In genomic region chr13:59176775-59177174, GRCh38 we compare ENCODE assay signal across 14 cellular contexts.
A peak's percentile ranks its signal among the peaks of the same experiment; 100 is the strongest.
DNase-seq lines count a peak whose midpoint lies in the region; TF ChIP-seq lines count a peak whose summit lies in the region.
"Had no signal": no experiment of that assay in that cellular context is flagged by ENCODE, and none has a peak within 500 bp of the region (broad histone marks: within the 10 kb centered on the region; RNA-seq: fewer than 3 reads in every experiment).

No MANE protein-coding gene starts in this region.

- no peaks in the 10 kb centered on the region for H3K23me2 ChIP-seq in H9 (ENCODE audit: insufficient read length, low read depth, low read length, poor library complexity, severe bottlenecking)

- H2BK15ac ChIP-seq in H9 (ENCODE audit: low read depth, low read length) (no peak overlapping the region; the same call in 1 of the 2 replicates), mesendoderm (replicated peaks; ENCODE audit: low read depth) (no peak overlapping the region)

- no peak overlapping the region; a peak in 3 of 7 replicates for H3K27ac Mint-ChIP-seq in H9
- H3K27ac Mint-ChIP-seq in activated T-helper 1 cell treated with anti-CD3 and anti-CD28 coated beads, Interleukin-12 subunit alpha, Interleukin-12 subunit beta, Interleukin-2, Interleukin-4 antibody, amounts not matched to agents 30 ng/mL and 10 ng/mL and 1 ng/mL, durations not matched to agents 14 hours and 24 hours and 36 hours, result no peak overlapping the region
- H3K27ac Mint-ChIP-seq: activated naive CD8-positive, alpha-beta T cell; memory B cell; T-helper 1 cell treated with Interleukin-12 subunit alpha and Interleukin-12 subunit beta and Interleukin-4 antibody, amounts not matched to agents 30 μg/mL and 1 μg/mL, for 36 hours had no signal

- H2BK12ac ChIP-seq in H9 (ENCODE audit: insufficient read length, low read depth, low read length), result no peak overlapping the region

- peaks cover 5 to 10% of the 10 kb centered on the region in 2 experiments; a peak in 3 of 5 replicates for H3K9me3 Mint-ChIP-seq in H9
- no peaks in the 10 kb centered on the region for H3K9me3 Mint-ChIP-seq in activated T-helper 1 cell treated with anti-CD3 and anti-CD28 coated beads, Interleukin-12 subunit alpha, Interleukin-12 subunit beta, Interleukin-2, Interleukin-4 antibody, amounts not matched to agents 30 ng/mL and 10 ng/mL and 1 ng/mL, durations not matched to agents 14 hours and 24 hours and 36 hours
- H3K9me3 Mint-ChIP-seq: T-helper 1 cell treated with Interleukin-12 subunit alpha and Interleukin-12 subunit beta and Interleukin-4 antibody, amounts not matched to agents 30 μg/mL and 1 μg/mL, for 36 hours had no signal

- H3K79me2 ChIP-seq in H9 (ENCODE audit: insufficient read depth, low read length), result no peaks in the 10 kb centered on the region
- H3K79me2 ChIP-seq in PC-9 (ENCODE audit: low read depth), result no peaks in the 10 kb centered on the region
- no peaks in the 10 kb centered on the region for H3K79me2 ChIP-seq in mesendoderm (ENCODE audit: control insufficient read depth, insufficient read depth, low read length)

- H2BK120ac ChIP-seq in H9 (ENCODE audit: low read depth, low read length, poor library complexity, severe bottlenecking) (no peak overlapping the region), mesendoderm (ENCODE audit: low read depth, low read length) (no peak overlapping the region)

- peaks cover 0 to 8% (median 5%) of the 10 kb centered on the region in 3 experiments; a peak in 3 of 7 replicates for H3K36me3 Mint-ChIP-seq in H9 (ENCODE audit: insufficient read depth in 1 of 3, low read depth in 3 of 3)
- H3K36me3 Mint-ChIP-seq in activated T-helper 1 cell treated with anti-CD3 and anti-CD28 coated beads, Interleukin-12 subunit alpha, Interleukin-12 subunit beta, Interleukin-2, Interleukin-4 antibody, amounts not matched to agents 30 ng/mL and 10 ng/mL and 1 ng/mL, durations not matched to agents 14 hours and 24 hours and 36 hours (ENCODE audit: low read depth), result no peaks in the 10 kb centered on the region
- H3K36me3 Mint-ChIP-seq: activated naive CD8-positive, alpha-beta T cell; memory B cell had no signal

- H3F3A ChIP-seq in PC-9 (ENCODE audit: insufficient read depth, low read depth), result no peaks in the 10 kb centered on the region

- H2BK5ac ChIP-seq in H9 (ENCODE audit: insufficient read length, low read length), result no peak overlapping the region
- no peak overlapping the region for H2BK5ac ChIP-seq in mesendoderm (ENCODE audit: low read length)

- H3K9me2 ChIP-seq in PC-9 (ENCODE audit: insufficient read depth), result no peaks in the 10 kb centered on the region

- no peak overlapping the region for H2BK20ac ChIP-seq in H9 (ENCODE audit: low read depth, low read length, poor library complexity, severe bottlenecking)

- no peak overlapping the region for H3T11ph ChIP-seq in H9 (ENCODE audit: low read length)

- H3K56ac ChIP-seq in H9 (ENCODE audit: insufficient read length, low read depth, low read length) (no peak overlapping the region), mesendoderm (ENCODE audit: low read length) (no peak overlapping the region)

- no CpG with 5 or more reads among the region's 3 CpGs for WGBS in H9 (ENCODE audit: extremely low coverage, insufficient read length, low lambda C conversion rate)
- no CpG with 5 or more reads among the region's 3 CpGs for WGBS in mesendoderm (ENCODE audit: extremely low coverage, insufficient coverage, low lambda C conversion rate)

- DNase-seq in DMS53 (lab: John Stamatoyannopoulos, UW), result peak; percentile 0
- DNase-seq in DMS53 treated with DMSO at 0.1 percent for 48 hours (lab: John Stamatoyannopoulos, UW; ENCODE audit: unreplicated experiment), result no peak
- DNase-seq in H9, result peak; percentile 30
- DNase-seq in PC-9, result no peak
- peak; percentile 51 for DNase-seq in mesendoderm
- no peak for DNase-seq in activated T-helper 1 cell treated with anti-CD3 and anti-CD28 coated beads, Interleukin-12 subunit alpha, Interleukin-12 subunit beta, Interleukin-2, Interleukin-4 antibody, amounts not matched to agents 30 ng/mL and 10 ng/mL and 1 ng/mL, durations not matched to agents 14 hours and 24 hours and 36 hours (ENCODE audit: low spot score)
- DNase-seq in cerebellar cortex (ENCODE audit: low spot score), result no peak
- DNase-seq in NCI-H345 (lab: John Stamatoyannopoulos, UW), result no peak
- DNase-seq: activated CD8-positive, alpha-beta memory T cell treated with anti-CD3 and anti-CD28 coated beads for 24 hours; GF-D8; transverse colon had no signal

- no peak overlapping the region for H3K4me3 ChIP-seq in PC-9
- H3K4me3 ChIP-seq in mesendoderm (ENCODE audit: low read length), result no peak overlapping the region
- H3K4me3 ChIP-seq: transverse colon had no signal

- no peaks in the 10 kb centered on the region for H3K27me3 Mint-ChIP-seq in H9 (ENCODE audit: low read depth)
- H3K27me3 Mint-ChIP-seq in activated T-helper 1 cell treated with anti-CD3 and anti-CD28 coated beads, Interleukin-12 subunit alpha, Interleukin-12 subunit beta, Interleukin-2, Interleukin-4 antibody, amounts not matched to agents 30 ng/mL and 10 ng/mL and 1 ng/mL, durations not matched to agents 14 hours and 24 hours and 36 hours (ENCODE audit: insufficient read depth), result no peaks in the 10 kb centered on the region
- H3K27me3 Mint-ChIP-seq: activated naive CD8-positive, alpha-beta T cell; memory B cell had no signal

- H3K4ac ChIP-seq in H9 (ENCODE audit: low read depth, low read length) (no peak overlapping the region), mesendoderm (ENCODE audit: low read depth, low read length) (no peak overlapping the region)

- H3K27ac ChIP-seq in H9 (ENCODE audit: insufficient read length, low read depth, low read length) (no peak overlapping the region), PC-9 (no peak overlapping the region), mesendoderm (ENCODE audit: low read depth, low read length) (no peak overlapping the region)
- H3K27ac ChIP-seq: transverse colon had no signal

- H4K8ac ChIP-seq in H9 (replicated peaks; ENCODE audit: insufficient read length, low read depth, low read length) (no peak overlapping the region), mesendoderm (ENCODE audit: low read depth, low read length) (no peak overlapping the region)

- H3K27me3 ChIP-seq in H9 (ENCODE audit: insufficient read depth, low read length) (no peaks in the 10 kb centered on the region), PC-9 (ENCODE audit: insufficient read depth, low read depth) (no peaks in the 10 kb centered on the region), mesendoderm (ENCODE audit: insufficient read depth, low read length, poor library complexity) (no peaks in the 10 kb centered on the region)
- H3K27me3 ChIP-seq: transverse colon had no signal

- POLR2A ChIA-PET in PC-9 (lab: Charles Lee; ENCODE audit: unreplicated experiment), result no interaction called here

- H3K4me1 Mint-ChIP-seq in H9, result peaks cover 8 to 9% of the 10 kb centered on the region in 2 experiments; a peak in 3 of 4 replicates
- no peaks in the 10 kb centered on the region for H3K4me1 Mint-ChIP-seq in activated T-helper 1 cell treated with anti-CD3 and anti-CD28 coated beads, Interleukin-12 subunit alpha, Interleukin-12 subunit beta, Interleukin-2, Interleukin-4 antibody, amounts not matched to agents 30 ng/mL and 10 ng/mL and 1 ng/mL, durations not matched to agents 14 hours and 24 hours and 36 hours (ENCODE audit: low read depth)
- H3K4me1 Mint-ChIP-seq: memory B cell had no signal

- H3K18ac ChIP-seq in H9 (ENCODE audit: insufficient read length, low read depth, low read length), result no peak overlapping the region
- no peak overlapping the region for H3K18ac ChIP-seq in mesendoderm (ENCODE audit: low read length)

- no TSS peak for BruUV-seq in PC-9 (replicated peaks; lab: Mats Ljungman, UMichigan)

- CTCF ChIA-PET in PC-9 (lab: Charles Lee), result no interaction called here

- H3K14ac ChIP-seq in H9 (ENCODE audit: insufficient read depth, low read length), result no peak overlapping the region

- H3K9me3 ChIP-seq in H9 (ENCODE audit: control insufficient read depth, low read depth, low read length) (no peaks in the 10 kb centered on the region), PC-9 (ENCODE audit: insufficient read depth, low read depth) (no peaks in the 10 kb centered on the region)
- H3K9me3 ChIP-seq: transverse colon had no signal

- H4K20me1 ChIP-seq in H9 (ENCODE audit: control insufficient read depth, insufficient read depth, insufficient read length) (peaks cover 3% of the 10 kb centered on the region), PC-9 (ENCODE audit: insufficient read depth) (no peaks in the 10 kb centered on the region)

- intact Hi-C loops in PC-9 (cut with micrococcal nuclease; ENCODE audit: unreplicated experiment), result no loop called here
- intact Hi-C loops in activated T-helper 1 cell treated with anti-CD3 and anti-CD28 coated beads, Interleukin-12 subunit alpha, Interleukin-12 subunit beta, Interleukin-2, Interleukin-4 antibody, amounts not matched to agents 30 ng/mL and 10 ng/mL and 1 ng/mL, durations not matched to agents 14 hours and 24 hours and 36 hours (cut with micrococcal nuclease), result no loop called here

- H2AK5ac ChIP-seq in H9 (ENCODE audit: insufficient read length, low read length), result no peak overlapping the region
- no peak overlapping the region for H2AK5ac ChIP-seq in mesendoderm (ENCODE audit: low read length)

- H3K9ac ChIP-seq in H9 (ENCODE audit: extremely low read depth, insufficient read length, low read length) (no peak overlapping the region), mesendoderm (ENCODE audit: low read length) (no peak overlapping the region)

- H3K36me3 ChIP-seq in PC-9 (ENCODE audit: low read depth) (no peaks in the 10 kb centered on the region), mesendoderm (ENCODE audit: control insufficient read depth, insufficient read depth, low read length) (no peaks in the 10 kb centered on the region)
- H3K36me3 ChIP-seq: transverse colon had no signal

- no peak overlapping the region for H4K5ac ChIP-seq in H9 (ENCODE audit: insufficient read length, low read depth, low read length)
- no peak overlapping the region for H4K5ac ChIP-seq in mesendoderm (ENCODE audit: low read length)

- no peak overlapping the region for H2AFZ ChIP-seq in H9 (ENCODE audit: low read length)
- H2AFZ ChIP-seq in PC-9, result no peak overlapping the region

- H3K4me2 ChIP-seq in H9 (ENCODE audit: insufficient read depth, insufficient read length, low read length) (no peak overlapping the region), PC-9 (no peak overlapping the region), mesendoderm (ENCODE audit: low read length) (no peak overlapping the region)

- H3K23ac ChIP-seq in H9 (ENCODE audit: insufficient read length, low read depth, low read length) (no peak overlapping the region), mesendoderm (ENCODE audit: low read length) (no peak overlapping the region)

- H3K4me1 ChIP-seq in H9 (ENCODE audit: insufficient read depth, low read length) (no peaks in the 10 kb centered on the region), PC-9 (replicated peaks; ENCODE audit: insufficient read depth) (no peaks in the 10 kb centered on the region), mesendoderm (ENCODE audit: control insufficient read depth, low read depth, low read length) (no peaks in the 10 kb centered on the region)
- H3K4me1 ChIP-seq: transverse colon had no signal

- no peak overlapping the region for H3K4me3 Mint-ChIP-seq in H9
- no peak overlapping the region for H3K4me3 Mint-ChIP-seq in activated T-helper 1 cell treated with anti-CD3 and anti-CD28 coated beads, Interleukin-12 subunit alpha, Interleukin-12 subunit beta, Interleukin-2, Interleukin-4 antibody, amounts not matched to agents 30 ng/mL and 10 ng/mL and 1 ng/mL, durations not matched to agents 14 hours and 24 hours and 36 hours
- H3K4me3 Mint-ChIP-seq: activated naive CD8-positive, alpha-beta T cell; memory B cell; T-helper 1 cell treated with Interleukin-12 subunit alpha and Interleukin-12 subunit beta and Interleukin-4 antibody, amounts not matched to agents 30 μg/mL and 1 μg/mL, for 36 hours had no signal

- TF ChIP-seq CTCF in H9 (conservative IDR thresholded peaks at IDR 0.05) (peak; percentile 60), PC-9 (conservative IDR thresholded peaks at IDR 0.05) (peak; percentile 32; the same call in 1 of the 2 replicates)

- H3K79me1 ChIP-seq in H9 (ENCODE audit: insufficient read depth, low read depth, low read length, poor library complexity, severe bottlenecking), result no peaks in the 10 kb centered on the region
- H3K79me1 ChIP-seq in mesendoderm (ENCODE audit: low read length), result no peaks in the 10 kb centered on the region

- no peak overlapping the region for H4K91ac ChIP-seq in H9 (ENCODE audit: insufficient read length, low read depth, low read length)

Comparison
In these comparisons a context has a peak if more than half of its experiments do, and no peak if none do; other contexts are left out.
1. DNase-seq: peak in DMS53 (single experiment), H9 (single experiment) and mesendoderm (single experiment); none in DMS53 treated with DMSO at 0.1 percent for 48 hours (single experiment), PC-9 (0 of 2), activated T-helper 1 cell treated with anti-CD3 and anti-CD28 coated beads, Interleukin-12 subunit alpha, Interleukin-12 subunit beta, Interleukin-2, Interleukin-4 antibody, amounts not matched to agents 30 ng/mL and 10 ng/mL and 1 ng/mL, durations not matched to agents 14 hours and 24 hours and 36 hours (single experiment), cerebellar cortex (single experiment) and NCI-H345 (single experiment).